Comparison of ENCODE assay signal across 10 cellular contexts in the genomic region with DNA sequence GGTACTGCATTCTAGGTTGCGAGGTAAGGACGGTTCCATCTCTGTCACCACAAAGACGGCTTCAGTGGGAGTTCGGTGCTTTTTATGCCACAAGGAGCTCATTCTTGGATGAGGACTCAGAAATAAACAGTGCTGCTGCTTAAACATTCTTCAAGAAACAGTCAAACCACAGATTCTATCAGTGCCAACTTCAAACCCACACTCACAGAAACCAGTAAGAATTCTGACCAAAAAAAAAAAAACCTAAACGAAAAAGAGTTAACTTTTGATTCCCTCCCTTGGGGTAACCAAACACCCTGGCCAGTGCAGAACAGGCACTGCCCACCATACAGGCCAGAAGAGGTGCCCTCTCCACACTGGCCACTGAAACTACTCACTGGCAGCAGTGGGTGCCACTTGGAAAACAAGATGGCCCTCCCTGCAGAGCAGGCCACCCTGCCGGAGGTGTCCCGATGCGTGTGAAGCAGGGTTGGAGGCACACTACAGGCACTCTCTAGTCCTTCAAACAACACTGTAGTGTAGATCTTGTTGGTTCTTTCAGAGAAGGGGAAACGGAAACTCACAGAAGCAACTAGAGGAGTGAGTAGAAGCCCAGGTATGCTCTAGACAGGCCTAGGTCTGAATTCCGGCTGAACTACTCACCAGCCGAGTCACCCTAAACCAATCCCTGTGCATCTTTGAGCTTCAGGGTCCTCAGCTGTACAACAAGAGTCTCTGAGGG.
A peak's percentile ranks its signal among the peaks of the same experiment; 100 is the strongest.
DNase-seq lines count a peak whose midpoint lies in the region; ATAC-seq and TF ChIP-seq lines count a peak whose summit lies in the region.
"Had no signal": no experiment of that assay in that cellular context is flagged by ENCODE, and none has a peak within 500 bp of the region (broad histone marks: within the 10 kb centered on the region; RNA-seq: fewer than 3 reads in every experiment).

No MANE protein-coding gene starts in this region.

- H3K36me3 Mint-ChIP-seq in immature natural killer cell = no peaks in the 10 kb centered on the region
- H3K36me3 Mint-ChIP-seq: stimulated activated memory B cell treated with anti-CD40 and anti-IgM and Interleukin-4, amounts not matched to agents 10 μg/mL and 1 μg/mL and 100 μg/mL, for 72 hours had no signal

- H3K36me3 ChIP-seq in gastrocnemius medialis = no peaks in the 10 kb centered on the region

- H3K27me3 Mint-ChIP-seq in immature natural killer cell (ENCODE audit: low read depth in 3 of 3) = peaks cover 4 to 10% (median 5%) of the 10 kb centered on the region in 3 donors

- TF ChIP-seq POLR2A in gastrocnemius medialis (IDR thresholded peaks at IDR 0.05) = no peak

- H3K27me3 ChIP-seq in gastrocnemius medialis = no peaks in the 10 kb centered on the region

- no peaks in the 10 kb centered on the region for H3K9me3 ChIP-seq in gastrocnemius medialis

- H3K27ac ChIP-seq in gastrocnemius medialis = no peak overlapping the region
- H3K27ac ChIP-seq: KMS-11 had no signal

- H3K27ac Mint-ChIP-seq in immature natural killer cell = peak overlapping the region in 4 of 6 donors; percentile 2 to 69 (median 56)
- H3K27ac Mint-ChIP-seq: stimulated activated memory B cell treated with anti-CD40 and anti-IgM and Interleukin-4, amounts not matched to agents 10 μg/mL and 1 μg/mL and 100 μg/mL, for 72 hours had no signal

- DNase-seq in AG09319 (ENCODE audit: extremely low read depth, low read depth) (peak; percentile 31), immature natural killer cell (peak in 2 of 3 donors; percentile 11 to 15), DMS114 treated with DMSO at 0.1 percent for 48 hours (lab: John Stamatoyannopoulos, UW; ENCODE audit: unreplicated experiment) (no peak), gastrocnemius medialis (no peak)
- DNase-seq in Jurkat, Clone E6-1 (ENCODE audit: low read depth, low spot score) = peak; percentile 86
- peak; percentile 69 for DNase-seq in activated effector memory CD4-positive, alpha-beta T cell treated with anti-CD3 and anti-CD28 coated beads, Interleukin-2, amount 50 U/mL, for 16 hours

- H3K4me1 ChIP-seq in gastrocnemius medialis = no peaks in the 10 kb centered on the region

- intact Hi-C loops in gastrocnemius medialis (cut with DNase I; ENCODE audit: low total_unique reads) = no loop called here

- H3K9me3 Mint-ChIP-seq in immature natural killer cell = no peaks in the 10 kb centered on the region
- H3K9me3 Mint-ChIP-seq: stimulated activated memory B cell treated with anti-CD40 and anti-IgM and Interleukin-4, amounts not matched to agents 10 μg/mL and 1 μg/mL and 100 μg/mL, for 72 hours had no signal

- in situ Hi-C loops in gastrocnemius medialis (cut with MboI; ENCODE audit: low sequenced_read_pairs in 4 of 4) = no loop called here

- peak overlapping the region; percentile 28 for H3K4me3 ChIP-seq in Jurkat, Clone E6-1 (ENCODE audit: low read length)
- H3K4me3 ChIP-seq in gastrocnemius medialis = no peak overlapping the region

- ATAC-seq in GM21515 (IDR thresholded peaks at IDR 0.05; ENCODE audit: unreplicated experiment) (no peak), gastrocnemius medialis (no peak), GM18511 (IDR thresholded peaks at IDR 0.05; ENCODE audit: unreplicated experiment) (no peak)
- ATAC-seq: stimulated activated memory B cell treated with anti-CD40 and anti-IgM and Interleukin-4, amounts not matched to agents 10 μg/mL and 1 μg/mL and 100 μg/mL, for 72 hours had no signal

- H3K4me1 Mint-ChIP-seq in immature natural killer cell = peaks cover 13 to 39% of the 10 kb centered on the region in 2 donors
- H3K4me1 Mint-ChIP-seq: stimulated activated memory B cell treated with anti-CD40 and anti-IgM and Interleukin-4, amounts not matched to agents 10 μg/mL and 1 μg/mL and 100 μg/mL, for 72 hours had no signal

- TF ChIP-seq CTCF in AG09319 (IDR thresholded peaks at IDR 0.05; ENCODE audit: low read depth, low read length) (no peak), gastrocnemius medialis (IDR thresholded peaks at IDR 0.05 in 4 of 5, conservative IDR thresholded peaks at IDR 0.05 in 1 of 5) (no peak)

- H3K4me3 Mint-ChIP-seq in immature natural killer cell = peak overlapping the region in 4 of 5 donors; percentile 2 to 75 (median 44)
- H3K4me3 Mint-ChIP-seq: stimulated activated memory B cell treated with anti-CD40 and anti-IgM and Interleukin-4, amounts not matched to agents 10 μg/mL and 1 μg/mL and 100 μg/mL, for 72 hours had no signal

Comparison
In these comparisons a context has a peak if more than half of its experiments do, and no peak if none do; other contexts are left out.
1. DNase-seq: peak in AG09319 (single experiment), Jurkat, Clone E6-1 (single experiment), activated effector memory CD4-positive, alpha-beta T cell treated with anti-CD3 and anti-CD28 coated beads, Interleukin-2, amount 50 U/mL, for 16 hours (single experiment) and immature natural killer cell (2 of 3); none in DMS114 treated with DMSO at 0.1 percent for 48 hours (single experiment) and gastrocnemius medialis (0 of 2).